Comparison of ENCODE assay signal across 9 cellular contexts in the genomic region with DNA sequence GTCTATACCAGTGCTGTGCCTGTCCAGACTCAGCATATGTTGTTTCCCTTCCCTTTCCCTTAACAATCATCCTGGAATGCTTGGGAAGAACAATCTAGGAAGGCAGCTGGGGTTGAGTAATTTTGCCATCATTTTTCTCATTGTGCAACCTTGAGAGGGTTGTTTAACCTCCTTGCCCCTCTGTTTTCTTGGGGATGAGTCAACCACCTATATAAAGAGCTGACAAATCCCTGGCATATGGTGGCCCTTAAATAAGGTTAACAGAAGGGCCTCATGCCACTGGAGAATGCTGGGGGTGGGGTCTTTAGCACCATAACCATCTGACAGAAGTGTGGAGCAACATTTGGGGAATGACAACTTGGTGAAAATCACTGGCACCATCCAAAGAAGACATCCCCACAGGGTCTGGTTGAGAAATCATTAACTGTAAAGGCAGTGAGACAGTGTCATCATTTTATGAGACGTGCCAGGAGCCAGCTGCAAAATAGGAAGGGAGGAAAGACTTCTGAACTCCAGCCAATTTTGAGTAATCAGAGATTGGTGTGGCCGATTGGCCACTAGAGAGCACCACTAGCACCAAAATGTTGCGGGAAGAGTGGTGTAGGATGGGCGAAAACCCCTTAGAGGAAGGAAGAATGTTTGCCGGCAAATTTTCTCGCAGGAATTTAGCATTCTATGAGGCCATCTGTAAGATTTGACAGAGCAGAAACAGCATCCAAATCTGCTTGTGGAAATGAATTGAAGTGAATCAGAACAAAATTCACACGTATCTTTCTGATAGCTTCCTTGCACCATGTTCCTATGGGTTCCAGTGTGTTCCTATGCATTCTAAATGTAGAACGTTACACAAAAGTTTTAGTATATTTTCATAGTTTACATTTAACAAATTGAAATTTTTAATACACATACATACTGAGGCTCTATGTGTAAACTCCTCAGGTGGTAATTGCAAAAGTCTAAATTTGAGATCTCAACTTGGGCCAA.
DNase-seq lines count a peak whose midpoint lies in the region; ATAC-seq and TF ChIP-seq lines count a peak whose summit lies in the region.
"Had no signal": no experiment of that assay in that cellular context is flagged by ENCODE, and none has a peak within 500 bp of the region (broad histone marks: within the 10 kb centered on the region; RNA-seq: fewer than 3 reads in every experiment).

No MANE protein-coding gene starts in this region.

- H3K27me3 ChIP-seq in H7 (ENCODE audit: control insufficient read depth, insufficient read depth, low read length) (no peaks in the 10 kb centered on the region), gastroesophageal sphincter (no peaks in the 10 kb centered on the region), skeletal muscle satellite cell (ENCODE audit: control insufficient read depth, insufficient read depth, low read length) (no peaks in the 10 kb centered on the region)

- TF ChIP-seq POLR2A in gastroesophageal sphincter (IDR thresholded peaks at IDR 0.05), result no peak

- TF ChIP-seq CTCF in gastroesophageal sphincter (IDR thresholded peaks at IDR 0.05), result peak in 3 of 4 experiments; percentile 20 to 45 (median 32)

- H3K4me3 ChIP-seq in H7 (ENCODE audit: insufficient read depth, low read depth, low read length), result no peak overlapping the region
- no peak overlapping the region for H3K4me3 ChIP-seq in gastroesophageal sphincter
- no peak overlapping the region for H3K4me3 ChIP-seq in skeletal muscle satellite cell (ENCODE audit: low read length)

- WGBS in gastroesophageal sphincter (ENCODE audit: low coverage in 1 of 2), 2 donors, result 30 to 50% methylated on average over 8 of the region's 8 CpGs

- DNase-seq in H7, result peak; percentile 62
- peak; percentile 95 for DNase-seq in RPMI7951 (ENCODE audit: low read depth)
- no peak for DNase-seq in cerebellum (ENCODE audit: low spot score)
- DNase-seq: stimulated activated CD4-positive, alpha-beta T cell treated with anti-CD3 and anti-CD28 coated beads, Interleukin-2, amount 100 ng/mL, for 24 hours had no signal

- ATAC-seq in gastroesophageal sphincter (peak; percentile 84), GM19324 (IDR thresholded peaks at IDR 0.05; ENCODE audit: low FRiP score, unreplicated experiment) (no peak), GM18502 (IDR thresholded peaks at IDR 0.05; ENCODE audit: poor library complexity, unreplicated experiment) (no peak)
- ATAC-seq: HepG2 had no signal

- TF ChIP-seq EP300 in gastroesophageal sphincter (IDR thresholded peaks at IDR 0.05), result no peak

- H3K9me3 ChIP-seq in gastroesophageal sphincter, result no peaks in the 10 kb centered on the region
- H3K9me3 ChIP-seq in skeletal muscle satellite cell (replicated peaks; ENCODE audit: low read length), result no peaks in the 10 kb centered on the region

- H3K36me3 ChIP-seq in H7 (replicated peaks; ENCODE audit: control insufficient read depth, insufficient read depth, low read length), result no peaks in the 10 kb centered on the region
- no peaks in the 10 kb centered on the region for H3K36me3 ChIP-seq in gastroesophageal sphincter
- no peaks in the 10 kb centered on the region for H3K36me3 ChIP-seq in skeletal muscle satellite cell (ENCODE audit: insufficient read depth, low read length)

- H3K4me2 ChIP-seq in skeletal muscle satellite cell (ENCODE audit: low read length), result peak overlapping the region; percentile 64

- H3K4me1 ChIP-seq in gastroesophageal sphincter (peaks cover 0 to 40% (median 4%) of the 10 kb centered on the region in 3 donors), skeletal muscle satellite cell (ENCODE audit: control insufficient read depth, insufficient read depth, low read length) (peaks cover 34% of the 10 kb centered on the region)

- H3K9ac ChIP-seq in skeletal muscle satellite cell (ENCODE audit: low read depth, low read length), result peak overlapping the region; percentile 55

- peak overlapping the region in 1 of 4 donors; percentile 24 for H3K27ac ChIP-seq in gastroesophageal sphincter
